8 cellular contexts compared by ENCODE assay signal in genomic region chr16:56988161-56988947, GRCh38. TPM values are rescaled to one million over a fixed set of nuclear protein-coding genes. Genes with fewer than 3 reads are reported as not detected.
A peak's percentile ranks its signal among the peaks of the same experiment; 100 is the strongest.
DNase-seq lines count a peak whose midpoint lies in the region; ATAC-seq and TF ChIP-seq lines count a peak whose summit lies in the region.

No MANE protein-coding gene starts in this region.

- H3K36me3 Mint-ChIP-seq in nephron (ENCODE audit: low read depth), result no peaks in the 10 kb centered on the region

- peak overlapping the region; percentile 79 for H3K27ac ChIP-seq in KOPT-K1 (ENCODE audit: low read depth, low read length, poor library complexity, severe bottlenecking)

- peaks cover 54% of the 10 kb centered on the region for H3K27me3 Mint-ChIP-seq in nephron (ENCODE audit: low read depth)

- H3K36me3 ChIP-seq in KOPT-K1 (ENCODE audit: insufficient read depth, low read length), result no peaks in the 10 kb centered on the region

- H3K9me3 Mint-ChIP-seq in nephron, result no peaks in the 10 kb centered on the region

- peak overlapping the region; percentile 53 to 92 (median 92) for H3K4me3 Mint-ChIP-seq in nephron

- peak; percentile 45 for DNase-seq in AG10803 (ENCODE audit: low read depth)
- DNase-seq in dermis blood vessel endothelial cell, result peak; percentile 10
- no peak for DNase-seq in COLO668 (lab: John Stamatoyannopoulos, UW; ENCODE audit: unreplicated experiment)
- DNase-seq in stimulated activated CD4-positive, alpha-beta T cell treated with anti-CD3 and anti-CD28 coated beads, Interleukin-4, amount 100 ng/mL, for 1 hour, result no peak

- peak overlapping the region; percentile 88 for H3K4me3 ChIP-seq in AG10803 (ENCODE audit: low read length)

- ATAC-seq in HG03571 (IDR thresholded peaks at IDR 0.05; ENCODE audit: unreplicated experiment), result no peak
- ATAC-seq in HG03469 (IDR thresholded peaks at IDR 0.05; ENCODE audit: unreplicated experiment), result no peak

- TF ChIP-seq CTCF in AG10803 (conservative IDR thresholded peaks at IDR 0.05; ENCODE audit: low read length), result no peak
- no peak for TF ChIP-seq CTCF in nephron (IDR thresholded peaks at IDR 0.05; ENCODE audit: unreplicated experiment in 3 of 3)

- peaks cover 13% of the 10 kb centered on the region for H3K4me1 Mint-ChIP-seq in nephron

- H3K27ac Mint-ChIP-seq in nephron, result no peak overlapping the region

- H3K9me3 ChIP-seq in KOPT-K1 (ENCODE audit: insufficient read depth, low read length, poor library complexity, severe bottlenecking), result no peaks in the 10 kb centered on the region

RNA-seq across cellular contexts. Expression of gene NLRC5, which starts 1.0 kb away (rescaled TPM):
- 25.5 and 34.5 TPM in 2 replicates for total RNA-seq in dermis blood vessel endothelial cell

RNA-seq across cellular contexts. Expression of gene CETP, which starts 26.6 kb away (rescaled TPM):
- total RNA-seq in dermis blood vessel endothelial cell, result 10.9 and 11.4 TPM in 2 replicates

RNA-seq across cellular contexts. Expression of gene HERPUD1, which starts 56.4 kb away (rescaled TPM):
- 88.0 and 132 TPM in 2 replicates for total RNA-seq in dermis blood vessel endothelial cell

Comparison
In these comparisons a context has a peak if more than half of its experiments do, and no peak if none do; other contexts are left out.
1. DNase-seq: peak in AG10803 (single experiment) and dermis blood vessel endothelial cell (single experiment); none in COLO668 (single experiment) and stimulated activated CD4-positive, alpha-beta T cell treated with anti-CD3 and anti-CD28 coated beads, Interleukin-4, amount 100 ng/mL, for 1 hour (single experiment).